17 cellular contexts compared by ENCODE assay signal in genomic region chr5:39604491-39604890, GRCh38.
DNase-seq lines count a peak whose midpoint lies in the region; FAIRE-seq and TF ChIP-seq lines count a peak whose summit lies in the region.
"Had no signal": no experiment of that assay in that cellular context is flagged by ENCODE, and none has a peak within 500 bp of the region (broad histone marks: within the 10 kb centered on the region; RNA-seq: fewer than 3 reads in every experiment).

No MANE protein-coding gene starts in this region.

- H3K9me3 ChIP-seq in H1 (ENCODE audit: insufficient read depth in 2 of 2, low read depth in 1 of 2, low read length in 1 of 2) (no peaks in the 10 kb centered on the region), mesenchymal stem cell (ENCODE audit: control insufficient read depth, low read length) (no peaks in the 10 kb centered on the region), adrenal gland (replicated peaks in 1 of 3) (no peaks in the 10 kb centered on the region), WERI-Rb-1 (ENCODE audit: severe bottlenecking) (no peaks in the 10 kb centered on the region)

- H3K14ac ChIP-seq in H1 (ENCODE audit: insufficient read length) = no peak overlapping the region
- no peak overlapping the region for H3K14ac ChIP-seq in mesenchymal stem cell (ENCODE audit: low read length in 2 of 2)

- H3K4me3 Mint-ChIP-seq in activated CD4-positive, alpha-beta T cell treated with anti-CD3 and anti-CD28 coated beads, Interleukin-2, amount 10 ng/mL, durations not matched to agents 24 days and 14 days = no peak overlapping the region

- FAIRE-seq in H1 (lab: Jason Lieb, UNC) = no peak

- peak; percentile 33 for DNase-seq in activated CD4-positive, alpha-beta T cell treated with anti-CD3 and anti-CD28 coated beads, Interleukin-2, amount 10 ng/mL, durations not matched to agents 24 days and 14 days
- no peak for DNase-seq in activated CD4-positive, alpha-beta T cell treated with anti-CD3 and anti-CD28 coated beads, Interleukin-2, amount 50 U/mL, for 48 hours
- DNase-seq in H1 (ENCODE audit: low read depth in 1 of 2, low spot score in 2 of 2) (no peak), mesenchymal stem cell (peak; percentile 19), H4 (ENCODE audit: low spot score) (no peak), SIG-M5 treated with dmso at 0.1 percent for 504 hours (lab: John Stamatoyannopoulos, UW; ENCODE audit: unreplicated experiment) (no peak), adrenal gland (no peak), WERI-Rb-1 (no peak)
- DNase-seq: C1 segment of cervical spinal cord, IMR-90, Kasumi-1, MV-4-11, NCI-H1436 treated with DMSO at 0.1 percent for 48 hours, NCI-H2081, NCI-H2227 treated with DMSO at 0.1 percent for 48 hours, NCI-H524 treated with DMSO at 0.1 percent for 48 hours had no signal

- H3K23ac ChIP-seq in H1 (ENCODE audit: insufficient read length) = no peak overlapping the region
- no peak overlapping the region for H3K23ac ChIP-seq in mesenchymal stem cell (ENCODE audit: low read length in 2 of 2)

- POLR2A ChIA-PET in H1 (lab: Charles Lee; ENCODE audit: partially characterized antibody) = no interaction called here

- H2BK20ac ChIP-seq in H1 (ENCODE audit: low read length) = no peak overlapping the region

- H2AFZ ChIP-seq in H1 (ENCODE audit: low read length) (0 out of 2 replicates have a peak overlapping the region, but pooled peaks have one; percentile 85), mesenchymal stem cell (ENCODE audit: low read depth, low read length) (no peak overlapping the region)

- H2BK12ac ChIP-seq in H1 (ENCODE audit: low read depth, low read length) (no peak overlapping the region), mesenchymal stem cell (ENCODE audit: low read length in 2 of 2) (no peak overlapping the region)

- no peak for TF ChIP-seq CTCF in H1 (IDR thresholded peaks at IDR 0.05; ENCODE audit: control extremely low read depth in 1 of 3, insufficient read depth in 1 of 3, low read depth in 1 of 3, low read length in 3 of 3)
- no peak for TF ChIP-seq CTCF in adrenal gland (IDR thresholded peaks at IDR 0.05)
- no peak for TF ChIP-seq CTCF in WERI-Rb-1 (IDR thresholded peaks at IDR 0.05; ENCODE audit: low read depth, low read length)

- H3K23me2 ChIP-seq in H1 (ENCODE audit: low read depth, low read length) = no peaks in the 10 kb centered on the region

- H3K27ac Mint-ChIP-seq in activated CD4-positive, alpha-beta T cell treated with anti-CD3 and anti-CD28 coated beads, Interleukin-2, amount 10 ng/mL, durations not matched to agents 24 days and 14 days = no peak overlapping the region

- intact Hi-C loops in activated CD4-positive, alpha-beta T cell treated with anti-CD3 and anti-CD28 coated beads, Interleukin-2, amount 10 ng/mL, durations not matched to agents 24 days and 14 days (cut with micrococcal nuclease) = no loop called here
- intact Hi-C loops in adrenal gland (cut with DNase I) = no loop called here

- no peak for TF ChIP-seq EP300 in H1 (IDR thresholded peaks at IDR 0.05; ENCODE audit: borderline replicate concordance in 1 of 2, low read depth in 2 of 2, low read length in 2 of 2)

- H3K4me1 ChIP-seq in H1 (replicated peaks in 1 of 4; ENCODE audit: control insufficient read depth in 3 of 4, insufficient read depth in 4 of 4, low read length in 3 of 4) (no peaks in the 10 kb centered on the region), mesenchymal stem cell (ENCODE audit: control insufficient read depth, insufficient read depth, low read depth, low read length) (peaks cover 2% of the 10 kb centered on the region), adrenal gland (replicated peaks in 1 of 2) (no peaks in the 10 kb centered on the region)

- H3K9ac ChIP-seq in H1 (replicated peaks in 1 of 4; ENCODE audit: extremely low read depth in 1 of 4, low read depth in 3 of 4, low read length in 3 of 4) (no peak overlapping the region), mesenchymal stem cell (ENCODE audit: low read length) (no peak overlapping the region)

- no peak overlapping the region for H2BK5ac ChIP-seq in H1 (ENCODE audit: low read depth, low read length)
- H2BK5ac ChIP-seq in mesenchymal stem cell (ENCODE audit: low read depth, low read length, poor library complexity, severe bottlenecking) = no peak overlapping the region

- TF ChIP-seq POLR2A in H1 (IDR thresholded peaks at IDR 0.05; ENCODE audit: control extremely low read depth in 1 of 2, low read depth in 2 of 2, low read length in 2 of 2) = no peak
- TF ChIP-seq POLR2A in adrenal gland (IDR thresholded peaks at IDR 0.05) = no peak

- no peak overlapping the region for H4K5ac ChIP-seq in H1 (ENCODE audit: insufficient read length, low read depth, low read length)

- H4K91ac ChIP-seq in H1 (replicated peaks; ENCODE audit: insufficient read length, low read length) (no peak overlapping the region), mesenchymal stem cell (ENCODE audit: low read length) (no peak overlapping the region)

- no peaks in the 10 kb centered on the region for H3K4me1 Mint-ChIP-seq in activated CD4-positive, alpha-beta T cell treated with anti-CD3 and anti-CD28 coated beads, Interleukin-2, amount 10 ng/mL, durations not matched to agents 24 days and 14 days

- no peaks in the 10 kb centered on the region for H4K20me1 ChIP-seq in H1 (replicated peaks in 1 of 2; ENCODE audit: control insufficient read depth in 1 of 2, insufficient read depth in 2 of 2, low read length in 2 of 2)

- TF ChIP-seq RAD21 in H1 (IDR thresholded peaks at IDR 0.05 in 1 of 2, conservative IDR thresholded peaks at IDR 0.05 in 1 of 2; ENCODE audit: low read depth in 2 of 2, low read length in 2 of 2) = no peak

- H3K9me3 Mint-ChIP-seq in activated CD4-positive, alpha-beta T cell treated with anti-CD3 and anti-CD28 coated beads, Interleukin-2, amount 10 ng/mL, durations not matched to agents 24 days and 14 days = no peaks in the 10 kb centered on the region

- no peaks in the 10 kb centered on the region for H3K36me3 Mint-ChIP-seq in activated CD4-positive, alpha-beta T cell treated with anti-CD3 and anti-CD28 coated beads, Interleukin-2, amount 10 ng/mL, durations not matched to agents 24 days and 14 days (ENCODE audit: low read depth)

- H3K4me3 ChIP-seq in H1 (ENCODE audit: extremely low read depth in 1 of 4, insufficient read depth in 2 of 4, low read depth in 3 of 4, low read length in 4 of 4) (no peak overlapping the region), mesenchymal stem cell (ENCODE audit: insufficient read depth in 1 of 2, low read depth in 1 of 2, low read length in 2 of 2) (no peak overlapping the region), adrenal gland (no peak overlapping the region), WERI-Rb-1 (ENCODE audit: low read depth, low read length) (no peak overlapping the region)

- H4K8ac ChIP-seq in H1 (ENCODE audit: extremely low read depth, insufficient read depth, low read length) (no peak overlapping the region), mesenchymal stem cell (ENCODE audit: low read length) (no peak overlapping the region)

- H3K79me1 ChIP-seq in H1 (ENCODE audit: low read depth, low read length) = no peaks in the 10 kb centered on the region
- no peaks in the 10 kb centered on the region for H3K79me1 ChIP-seq in mesenchymal stem cell (replicated peaks; ENCODE audit: low read length, poor library complexity, severe bottlenecking)

- H2BK15ac ChIP-seq in H1 (ENCODE audit: low read length) (no peak overlapping the region), mesenchymal stem cell (ENCODE audit: low read depth, poor library complexity, severe bottlenecking) (no peak overlapping the region)

- H2AK5ac ChIP-seq in H1 (ENCODE audit: low read depth, low read length) (no peak overlapping the region), mesenchymal stem cell (ENCODE audit: low read length, severe bottlenecking) (no peak overlapping the region)

- H3K27me3 ChIP-seq in H1 (replicated peaks in 1 of 4; ENCODE audit: control insufficient read depth in 3 of 4, extremely low read depth in 1 of 4, insufficient read depth in 3 of 4, low read length in 3 of 4) = no peaks in the 10 kb centered on the region
- no peaks in the 10 kb centered on the region for H3K27me3 ChIP-seq in mesenchymal stem cell (ENCODE audit: control insufficient read depth in 1 of 2, insufficient read depth in 1 of 2, low read length in 2 of 2)
- H3K27me3 ChIP-seq in adrenal gland = no peaks in the 10 kb centered on the region
- H3K27me3 ChIP-seq in WERI-Rb-1 (ENCODE audit: insufficient read depth, low read depth, severe bottlenecking) = no peaks in the 10 kb centered on the region

- H3K27ac ChIP-seq in H1 (ENCODE audit: low read depth, low read length) = no peak overlapping the region
- H3K27ac ChIP-seq in mesenchymal stem cell (ENCODE audit: low read length, poor library complexity, severe bottlenecking) = no peak overlapping the region
- no peak overlapping the region for H3K27ac ChIP-seq in adrenal gland
- no peak overlapping the region for H3K27ac ChIP-seq in WERI-Rb-1
- H3K27ac ChIP-seq: RWPE1 had no signal

- H2BK120ac ChIP-seq in H1 (replicated peaks; ENCODE audit: low read depth, low read length) (no peak overlapping the region), mesenchymal stem cell (ENCODE audit: low read depth, low read length) (no peak overlapping the region)

- WGBS in H1 (ENCODE audit: extremely low coverage in 1 of 2, insufficient coverage in 1 of 2, insufficient read length in 1 of 2, insufficient replicate concordance in 2 of 2, low coverage in 1 of 2, low lambda C conversion rate in 2 of 2, missing lambda C conversion rate in 1 of 2), 2 experiments = 95% methylated on average over 4 of the region's 4 CpGs; no CpG with 5 or more reads in 1 of the 2 experiments
- WGBS in mesenchymal stem cell = 71% methylated on average over 3 of the region's 4 CpGs
- 17 to 43% (median 28%) methylated on average over 4 of the region's 4 CpGs for WGBS in adrenal gland, 4 donors

- CTCF ChIA-PET in H1 (lab: Charles Lee; ENCODE audit: partially characterized antibody) = interaction anchor here (0.5 to 0.6 kb wide), 3 partner anchors 8 to 773 kb away, joined by 3 read pairs; no protein-coding TSS in a partner anchor

- no peaks in the 10 kb centered on the region for H3K79me2 ChIP-seq in H1 (ENCODE audit: control insufficient read depth in 1 of 2, insufficient read depth in 2 of 2, low read length in 2 of 2)

- H3K27me3 Mint-ChIP-seq in activated CD4-positive, alpha-beta T cell treated with anti-CD3 and anti-CD28 coated beads, Interleukin-2, amount 10 ng/mL, durations not matched to agents 24 days and 14 days = peaks cover 18% of the 10 kb centered on the region

- no peak overlapping the region for H3K56ac ChIP-seq in H1 (replicated peaks; ENCODE audit: insufficient read length, low read depth, low read length)

- no peak overlapping the region for H3K18ac ChIP-seq in H1 (ENCODE audit: extremely low read depth, low read length)
- no peak overlapping the region for H3K18ac ChIP-seq in mesenchymal stem cell (ENCODE audit: low read depth in 1 of 2, low read length in 2 of 2)

- H3K4ac ChIP-seq in H1 (replicated peaks; ENCODE audit: insufficient read length, low read depth, low read length) = no peak overlapping the region
- no peak overlapping the region for H3K4ac ChIP-seq in mesenchymal stem cell (ENCODE audit: low read depth in 1 of 2, low read length in 2 of 2)

- no peaks in the 10 kb centered on the region for H3K36me3 ChIP-seq in H1 (ENCODE audit: control insufficient read depth in 2 of 4, insufficient read depth in 4 of 4, low read length in 3 of 4)
- H3K36me3 ChIP-seq in mesenchymal stem cell (ENCODE audit: control insufficient read depth in 1 of 2, insufficient read depth in 2 of 2, low read depth in 1 of 2, low read length in 2 of 2) = no peaks in the 10 kb centered on the region
- no peaks in the 10 kb centered on the region for H3K36me3 ChIP-seq in adrenal gland (replicated peaks in 1 of 2)
- no peaks in the 10 kb centered on the region for H3K36me3 ChIP-seq in WERI-Rb-1

- H3K4me2 ChIP-seq in H1 (ENCODE audit: insufficient read depth in 1 of 2, low read depth in 2 of 2, low read length in 2 of 2) (no peak overlapping the region), mesenchymal stem cell (ENCODE audit: low read length, poor library complexity, severe bottlenecking) (no peak overlapping the region)

Comparison
In these comparisons a context has a peak if more than half of its experiments do, and no peak if none do; other contexts are left out.
1. DNase-seq: peak in activated CD4-positive, alpha-beta T cell treated with anti-CD3 and anti-CD28 coated beads, Interleukin-2, amount 10 ng/mL, durations not matched to agents 24 days and 14 days (single experiment) and mesenchymal stem cell (single experiment); none in activated CD4-positive, alpha-beta T cell treated with anti-CD3 and anti-CD28 coated beads, Interleukin-2, amount 50 U/mL, for 48 hours (0 of 2), H1 (0 of 2), H4 (single experiment), SIG-M5 treated with dmso at 0.1 percent for 504 hours (single experiment), adrenal gland (0 of 7) and WERI-Rb-1 (single experiment).